In the genomic region with DNA sequence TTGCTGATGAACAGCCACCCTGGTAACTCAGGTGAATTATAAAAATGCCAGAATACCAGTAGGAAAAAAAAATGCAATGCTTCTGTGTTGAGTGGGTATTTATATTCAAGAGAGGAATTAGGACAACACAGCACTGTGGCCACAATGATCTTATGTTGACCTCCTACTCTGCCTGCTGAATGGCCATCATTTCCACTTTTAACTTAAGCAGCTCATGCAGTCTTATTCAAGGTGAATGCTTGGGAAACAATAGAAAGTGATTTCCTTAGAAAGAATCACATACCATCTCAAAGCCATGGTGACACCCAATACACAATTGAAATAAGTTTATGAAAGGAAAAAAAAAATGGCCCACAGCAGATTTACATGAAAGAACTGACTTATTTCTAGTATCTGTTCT, we compare ENCODE assay signal across 19 cellular contexts.
DNase-seq lines count a peak whose midpoint lies in the region; ATAC-seq and TF ChIP-seq lines count a peak whose summit lies in the region.
"Had no signal": no experiment of that assay in that cellular context is flagged by ENCODE, and none has a peak within 500 bp of the region (broad histone marks: within the 10 kb centered on the region; RNA-seq: fewer than 3 reads in every experiment).

No MANE protein-coding gene starts in this region.

- H3K9me3 ChIP-seq in iPS DF 6.9 (ENCODE audit: control insufficient read depth, insufficient read depth, low read length) (no peaks in the 10 kb centered on the region), tibial artery (no peaks in the 10 kb centered on the region)
- H3K9me3 ChIP-seq: BLaER1 treated with 17β-estradiol and CSF1 and Interleukin-3, amounts not matched to agents 10 nM and 100 nM had no signal

- H3K4me1 ChIP-seq in iPS DF 6.9 (ENCODE audit: control insufficient read depth, insufficient read depth, low read length) (no peaks in the 10 kb centered on the region; the same call in 1 of the 2 replicates), tibial artery (no peaks in the 10 kb centered on the region)
- H3K4me1 ChIP-seq: BLaER1 treated with 17β-estradiol and CSF1 and Interleukin-3, amounts not matched to agents 10 nM and 100 nM had no signal

- no peak overlapping the region for H3K27ac ChIP-seq in iPS DF 6.9 (ENCODE audit: low read length)
- no peak overlapping the region for H3K27ac ChIP-seq in tibial artery
- H3K27ac ChIP-seq: BLaER1 treated with 17β-estradiol and CSF1 and Interleukin-3, amounts not matched to agents 10 nM and 100 nM; HL-60 had no signal

- TF ChIP-seq CTCF in WTC11 (IDR thresholded peaks at IDR 0.05) (no peak), endothelial cell (IDR thresholded peaks at IDR 0.05; ENCODE audit: unreplicated experiment) (no peak), tibial artery (IDR thresholded peaks at IDR 0.05) (no peak)

- H3K36me3 ChIP-seq in H7 (replicated peaks; ENCODE audit: control insufficient read depth, insufficient read depth, low read length) (no peaks in the 10 kb centered on the region), iPS DF 6.9 (ENCODE audit: control insufficient read depth, insufficient read depth, low read length) (no peaks in the 10 kb centered on the region), tibial artery (no peaks in the 10 kb centered on the region)
- H3K36me3 ChIP-seq: BLaER1 treated with 17β-estradiol and CSF1 and Interleukin-3, amounts not matched to agents 10 nM and 100 nM had no signal

- H3K27me3 Mint-ChIP-seq in WTC11 (ENCODE audit: low read depth) = no peaks in the 10 kb centered on the region
- H3K27me3 Mint-ChIP-seq in endothelial cell (ENCODE audit: unreplicated experiment) = peaks cover 2% of the 10 kb centered on the region
- H3K27me3 Mint-ChIP-seq: B cell, IgD-negative memory B cell had no signal

- CTCF ChIA-PET in WTC11 (lab: Charles Lee) = no interaction called here

- ATAC-seq in WTC11 = peak; percentile 92
- no peak for ATAC-seq in GM21447 (IDR thresholded peaks at IDR 0.05; ENCODE audit: unreplicated experiment)
- ATAC-seq: CD8-positive, alpha-beta T cell; GM12878; HCT116; HepG2 had no signal

- POLR2A ChIA-PET in WTC11 (lab: Charles Lee) = no interaction called here

- no peaks in the 10 kb centered on the region for H3K36me3 Mint-ChIP-seq in WTC11
- no peaks in the 10 kb centered on the region for H3K36me3 Mint-ChIP-seq in endothelial cell (ENCODE audit: low read depth, unreplicated experiment)
- H3K36me3 Mint-ChIP-seq: CD8-positive, alpha-beta T cell; IgD-negative memory B cell had no signal

- no peak overlapping the region for H3K27ac Mint-ChIP-seq in WTC11
- no peak overlapping the region for H3K27ac Mint-ChIP-seq in endothelial cell (ENCODE audit: unreplicated experiment)
- H3K27ac Mint-ChIP-seq: B cell; CD8-positive, alpha-beta T cell; HFFc6; IgD-negative memory B cell had no signal

- DNase-seq in H7 (peak; percentile 5), WTC11 (ENCODE audit: low spot score) (no peak), iPS DF 6.9 (ENCODE audit: low read depth, low spot score) (peak; percentile 5), endothelial cell (ENCODE audit: low spot score) (no peak), AG08396 (ENCODE audit: low spot score) (no peak), tibial artery (no peak)
- DNase-seq: 8988T; Calu3; CD8-positive, alpha-beta T cell; DMS79 treated with DMSO at 0.1 percent for 48 hours; HFFc6 had no signal

- intact Hi-C loops in tibial artery (cut with DNase I; ENCODE audit: low total_unique reads) = no loop called here

- no peaks in the 10 kb centered on the region for H3K9me3 Mint-ChIP-seq in WTC11
- H3K9me3 Mint-ChIP-seq in endothelial cell (ENCODE audit: unreplicated experiment) = no peaks in the 10 kb centered on the region

- H3K4me3 ChIP-seq in H7 (ENCODE audit: insufficient read depth, low read depth, low read length) = no peak overlapping the region
- H3K4me3 ChIP-seq in iPS DF 6.9 (ENCODE audit: low read length) = no peak overlapping the region
- H3K4me3 ChIP-seq in tibial artery = no peak overlapping the region
- H3K4me3 ChIP-seq: BLaER1 treated with 17β-estradiol and CSF1 and Interleukin-3, amounts not matched to agents 10 nM and 100 nM; GM12878 had no signal

- H3K4me1 Mint-ChIP-seq in WTC11 (peaks cover 41% of the 10 kb centered on the region), endothelial cell (ENCODE audit: unreplicated experiment) (no peaks in the 10 kb centered on the region)
- H3K4me1 Mint-ChIP-seq: B cell, IgD-negative memory B cell had no signal

- H3K4me3 Mint-ChIP-seq in WTC11 (no peak overlapping the region), endothelial cell (ENCODE audit: unreplicated experiment) (no peak overlapping the region)
- H3K4me3 Mint-ChIP-seq: B cell; CD8-positive, alpha-beta T cell; HFFc6; IgD-negative memory B cell had no signal

- H3K27me3 ChIP-seq in H7 (ENCODE audit: control insufficient read depth, insufficient read depth, low read length) (no peaks in the 10 kb centered on the region), iPS DF 6.9 (ENCODE audit: control insufficient read depth, insufficient read depth, low read length) (no peaks in the 10 kb centered on the region), tibial artery (no peaks in the 10 kb centered on the region)
- H3K27me3 ChIP-seq: BLaER1 treated with 17β-estradiol and CSF1 and Interleukin-3, amounts not matched to agents 10 nM and 100 nM had no signal

TF ChIP-seq in WTC11, 78 proteins besides CTCF, POLR2A, EP300 and RAD21:
- TF ChIP-seq ZNF121 (CRISPR knock-in tag; IDR thresholded peaks at IDR 0.05) = 0 out of 2 replicates have a peak, but pooled peaks have one; percentile 30
- TF ChIP-seq TEAD4 (CRISPR knock-in tag; IDR thresholded peaks at IDR 0.05) = no peak
- TF ChIP-seq ZNF423 (CRISPR knock-in tag; IDR thresholded peaks at IDR 0.05) = no peak
- no peak for TF ChIP-seq RORB (CRISPR knock-in tag; IDR thresholded peaks at IDR 0.05)
- TF ChIP-seq ELF4 (CRISPR knock-in tag; IDR thresholded peaks at IDR 0.05; ENCODE audit: low read depth) = no peak

Comparison
In these comparisons a context has a peak if more than half of its experiments do, and no peak if none do; other contexts are left out.
1. DNase-seq: peak in H7 (single experiment) and iPS DF 6.9 (single experiment); none in WTC11 (single experiment), endothelial cell (single experiment), AG08396 (single experiment) and tibial artery (0 of 2).